ENCODE assay signal across 11 cellular contexts in the genomic region with DNA sequence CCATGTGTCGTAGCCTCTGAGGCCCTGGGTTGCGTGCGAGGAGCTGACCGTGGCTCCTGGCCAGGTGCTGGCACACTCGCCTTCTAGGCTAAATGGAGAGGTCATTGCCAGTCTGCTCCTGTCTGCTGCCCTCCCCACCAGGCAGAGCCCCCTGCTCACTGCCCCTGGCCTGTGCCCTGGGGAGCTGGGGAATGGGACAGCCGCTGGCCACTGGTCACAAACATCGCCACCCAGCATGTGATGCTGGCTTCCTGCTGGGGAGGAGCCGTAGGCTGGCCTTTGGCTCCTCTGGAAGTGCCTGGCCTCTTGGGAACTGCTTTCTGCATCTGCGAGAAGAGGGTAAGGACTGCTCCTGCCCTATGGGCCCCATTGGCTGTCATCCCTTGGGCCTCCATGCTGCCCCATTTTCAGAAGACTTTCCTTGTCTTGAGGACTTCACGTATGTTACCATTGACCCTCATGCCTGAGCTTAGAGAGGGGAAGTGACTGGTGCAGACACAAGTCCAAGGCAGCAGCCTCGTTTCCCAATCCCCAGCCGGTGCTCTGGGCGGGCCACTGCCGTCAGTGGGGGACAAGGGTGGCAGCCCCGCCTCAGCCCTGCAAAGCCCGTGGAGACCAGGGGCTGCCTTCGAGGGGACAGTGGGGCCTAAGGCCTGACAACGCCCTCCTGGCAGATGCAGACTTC. TPM values are rescaled to one million over a fixed set of nuclear protein-coding genes. Genes with fewer than 3 reads are reported as not detected.
A peak's percentile ranks its signal among the peaks of the same experiment; 100 is the strongest.
DNase-seq lines count a peak whose midpoint lies in the region; TF ChIP-seq lines count a peak whose summit lies in the region.
"Had no signal": no experiment of that assay in that cellular context is flagged by ENCODE, and none has a peak within 500 bp of the region (broad histone marks: within the 10 kb centered on the region; RNA-seq: fewer than 3 reads in every experiment).

No MANE protein-coding gene starts in this region.

- no peak overlapping the region for H2BK15ac ChIP-seq in mesendoderm (replicated peaks; ENCODE audit: low read depth)

- no peak overlapping the region for H3K18ac ChIP-seq in mesendoderm (ENCODE audit: low read length)

- H3K23ac ChIP-seq in mesendoderm (ENCODE audit: low read length): no peak overlapping the region

- no peak for TF ChIP-seq EP300 in tibial nerve (IDR thresholded peaks at IDR 0.05)

- H3K4ac ChIP-seq in mesendoderm (ENCODE audit: low read depth, low read length): no peak overlapping the region

- H3K9ac ChIP-seq in duodenal mucosa (ENCODE audit: low read depth in 1 of 2, low read length in 2 of 2) (no peak overlapping the region), mesendoderm (ENCODE audit: low read length) (peak overlapping the region; percentile 20)

- H3K4me2 ChIP-seq in mesendoderm (ENCODE audit: low read length): no peak overlapping the region

- TF ChIP-seq CTCF in tibial nerve (IDR thresholded peaks at IDR 0.05) (no peak), dorsolateral prefrontal cortex (IDR thresholded peaks at IDR 0.05 in 54 of 56, conservative IDR thresholded peaks at IDR 0.05 in 2 of 56; ENCODE audit: low read depth in 1 of 56, partially characterized antibody in 56 of 56) (no peak)

- no peak overlapping the region for H2AK5ac ChIP-seq in mesendoderm (ENCODE audit: low read length)

- H3K79me2 ChIP-seq in mesendoderm (ENCODE audit: control insufficient read depth, insufficient read depth, low read length): peaks cover 1% of the 10 kb centered on the region

- intact Hi-C loops in dorsolateral prefrontal cortex (cut with DNase I): no loop called here

- H3K9me3 ChIP-seq in duodenal mucosa (ENCODE audit: control insufficient read depth in 1 of 2, low read length in 2 of 2) (no peaks in the 10 kb centered on the region), tibial nerve (no peaks in the 10 kb centered on the region)

- H4K5ac ChIP-seq in mesendoderm (ENCODE audit: low read length): no peak overlapping the region

- H4K8ac ChIP-seq in mesendoderm (ENCODE audit: low read depth, low read length): no peak overlapping the region

- peak overlapping the region; percentile 61 for H3K56ac ChIP-seq in mesendoderm (ENCODE audit: low read length)

- H2BK120ac ChIP-seq in mesendoderm (ENCODE audit: low read depth, low read length): no peak overlapping the region

- H3K27me3 ChIP-seq in duodenal mucosa (ENCODE audit: control insufficient read depth in 1 of 2, insufficient read depth in 2 of 2, low read length in 2 of 2) (peaks cover 4 to 14% of the 10 kb centered on the region in 2 donors), mesendoderm (ENCODE audit: insufficient read depth, low read length, poor library complexity) (no peaks in the 10 kb centered on the region), tibial nerve (peaks cover 0 to 3% of the 10 kb centered on the region in 2 donors), dorsolateral prefrontal cortex (peaks cover 0 to 22% (median 0%) of the 10 kb centered on the region in 45 donors)

- no peak overlapping the region for H2BK5ac ChIP-seq in mesendoderm (ENCODE audit: low read length)

- peaks cover 59 to 65% of the 10 kb centered on the region in 2 donors for H3K4me1 ChIP-seq in duodenal mucosa (ENCODE audit: control insufficient read depth in 1 of 2, insufficient read depth in 2 of 2, low read length in 2 of 2)
- H3K4me1 ChIP-seq in mesendoderm (ENCODE audit: control insufficient read depth, low read depth, low read length): peaks cover 10% of the 10 kb centered on the region
- H3K4me1 ChIP-seq in tibial nerve: peaks cover 6 to 82% (median 50%) of the 10 kb centered on the region in 4 donors

- WGBS in mesendoderm (ENCODE audit: extremely low coverage, insufficient coverage, low lambda C conversion rate): no CpG with 5 or more reads among the region's 18 CpGs
- 36 to 42% methylated on average over 14 to 18 of the region's 18 CpGs for WGBS in tibial nerve, 2 donors

- peak; percentile 28 for DNase-seq in DMS79 treated with DMSO at 0.1 percent for 48 hours (lab: John Stamatoyannopoulos, UW)
- DNase-seq in DMS79 (lab: John Stamatoyannopoulos, UW): no peak
- DNase-seq in mesendoderm: no peak
- peak; percentile 49 to 55 for DNase-seq in tibial nerve (ENCODE audit: low spot score in 2 of 2)
- DNase-seq in DMS53 (lab: John Stamatoyannopoulos, UW): no peak
- DNase-seq in dorsolateral prefrontal cortex: no peak
- DNase-seq in OCI-M2 (lab: John Stamatoyannopoulos, UW; ENCODE audit: unreplicated experiment): no peak
- DNase-seq: activated B cell treated with CpG ODN at 0.5 μM for 24 hours had no signal

- H3K79me1 ChIP-seq in mesendoderm (ENCODE audit: low read length): peaks cover 5% of the 10 kb centered on the region

- H3K4me3 ChIP-seq in duodenal mucosa (ENCODE audit: low read depth in 1 of 2, low read length in 2 of 2): peak overlapping the region in 1 of 2 donors; percentile 35
- no peak overlapping the region for H3K4me3 ChIP-seq in mesendoderm (ENCODE audit: low read length)
- H3K4me3 ChIP-seq in tibial nerve: peak overlapping the region in 2 of 4 donors; percentile 12 to 74
- H3K4me3 ChIP-seq in dorsolateral prefrontal cortex: peak overlapping the region in 4 of 59 donors; percentile 22 to 69 (median 63)

- H3K27ac ChIP-seq in duodenal mucosa (ENCODE audit: low read depth, low read length) (peak overlapping the region; percentile 84), mesendoderm (ENCODE audit: low read depth, low read length) (peak overlapping the region; percentile 7), tibial nerve (peak overlapping the region; percentile 61 to 91 (median 85)), dorsolateral prefrontal cortex (peak overlapping the region in 23 of 59 donors; percentile 20 to 78 (median 45))
- H3K27ac ChIP-seq: 22Rv1 had no signal

- H3K36me3 ChIP-seq in duodenal mucosa (ENCODE audit: control insufficient read depth in 1 of 2, insufficient read depth in 2 of 2, low read length in 2 of 2) (no peaks in the 10 kb centered on the region), mesendoderm (ENCODE audit: control insufficient read depth, insufficient read depth, low read length) (no peaks in the 10 kb centered on the region), tibial nerve (no peaks in the 10 kb centered on the region)

- TF ChIP-seq POLR2A in tibial nerve (IDR thresholded peaks at IDR 0.05): no peak

RNA-seq across cellular contexts. Expression of gene TNFAIP2, which starts 2.0 kb away (rescaled TPM):
- polyA plus RNA-seq in mesendoderm (2013, experiment 1 of 2): 30.9 TPM
- 29.3 TPM for polyA plus RNA-seq in mesendoderm (2013, experiment 2 of 2)
- total RNA-seq in tibial nerve: 10 to 100 TPM; 42.9 to 49.4 (median 47.8) TPM
- 10 to 100 TPM; 12.6 to 56.2 (median 22.2) TPM for total RNA-seq in dorsolateral prefrontal cortex

RNA-seq across cellular contexts. Expression of gene EXOC3L4, which starts 26.8 kb away (rescaled TPM):
- polyA plus RNA-seq in mesendoderm (2013, experiment 1 of 2): 0.10 TPM
- not detected for polyA plus RNA-seq in mesendoderm (2013, experiment 2 of 2)
- total RNA-seq in tibial nerve: 1 to 10 TPM in 2 of 4 donors, under 1 TPM in 2; 0.63 to 2.1 (median 1.3) TPM
- total RNA-seq in dorsolateral prefrontal cortex: under 1 TPM in 3 of 120 experiments, not detected in 117; 0.45 to 0.88 (median 0.49) TPM
- total RNA-seq: activated B cell treated with CpG ODN at 0.5 μM for 24 hours had no signal

RNA-seq across cellular contexts. Expression of gene LBHD2, which starts 37.3 kb away (rescaled TPM):
- not detected for polyA plus RNA-seq in mesendoderm (2013, experiment 1 of 2)
- polyA plus RNA-seq in mesendoderm (2013, experiment 2 of 2): not detected
- total RNA-seq in tibial nerve (not detected), dorsolateral prefrontal cortex (1 to 10 TPM in 57 of 120 experiments, under 1 TPM in 20, not detected in 43; 0.58 to 5.7 (median 1.5) TPM)
- total RNA-seq: activated B cell treated with CpG ODN at 0.5 μM for 24 hours, kidney epithelial cell had no signal

Comparison
In these comparisons a context has a peak if more than half of its experiments do, and no peak if none do; other contexts are left out.
1. DNase-seq: peak in DMS79 treated with DMSO at 0.1 percent for 48 hours (single experiment) and tibial nerve (2 of 2); none in DMS79 (single experiment), mesendoderm (single experiment), DMS53 (single experiment), dorsolateral prefrontal cortex (0 of 10) and OCI-M2 (single experiment).